2 cellular contexts compared by ENCODE assay signal in the genomic region with DNA sequence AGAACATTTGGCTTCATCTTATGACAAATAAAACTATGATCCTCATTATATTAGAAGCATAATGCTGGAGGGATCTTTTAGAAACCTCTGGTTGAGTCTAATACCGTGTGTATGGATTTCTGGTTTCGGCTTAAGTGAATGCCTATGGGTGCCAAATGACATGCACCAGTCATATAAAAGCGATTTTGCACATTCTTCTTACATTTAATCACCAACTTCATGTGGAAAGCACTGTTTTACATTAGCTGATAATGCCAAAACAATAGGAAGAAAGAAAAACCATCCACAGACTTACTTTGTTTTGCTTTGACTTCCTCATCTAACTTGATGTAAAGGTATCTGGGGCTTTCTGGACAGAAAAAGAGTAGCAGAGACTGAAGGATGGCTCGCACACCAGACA.
A peak's percentile ranks its signal among the peaks of the same experiment; 100 is the strongest.
TF ChIP-seq lines count a peak whose summit lies in the region.

No MANE protein-coding gene starts in this region.

TF ChIP-seq in HepG2, 621 proteins besides CTCF, POLR2A, EP300 and RAD21:
- TF ChIP-seq, protein P1, sequence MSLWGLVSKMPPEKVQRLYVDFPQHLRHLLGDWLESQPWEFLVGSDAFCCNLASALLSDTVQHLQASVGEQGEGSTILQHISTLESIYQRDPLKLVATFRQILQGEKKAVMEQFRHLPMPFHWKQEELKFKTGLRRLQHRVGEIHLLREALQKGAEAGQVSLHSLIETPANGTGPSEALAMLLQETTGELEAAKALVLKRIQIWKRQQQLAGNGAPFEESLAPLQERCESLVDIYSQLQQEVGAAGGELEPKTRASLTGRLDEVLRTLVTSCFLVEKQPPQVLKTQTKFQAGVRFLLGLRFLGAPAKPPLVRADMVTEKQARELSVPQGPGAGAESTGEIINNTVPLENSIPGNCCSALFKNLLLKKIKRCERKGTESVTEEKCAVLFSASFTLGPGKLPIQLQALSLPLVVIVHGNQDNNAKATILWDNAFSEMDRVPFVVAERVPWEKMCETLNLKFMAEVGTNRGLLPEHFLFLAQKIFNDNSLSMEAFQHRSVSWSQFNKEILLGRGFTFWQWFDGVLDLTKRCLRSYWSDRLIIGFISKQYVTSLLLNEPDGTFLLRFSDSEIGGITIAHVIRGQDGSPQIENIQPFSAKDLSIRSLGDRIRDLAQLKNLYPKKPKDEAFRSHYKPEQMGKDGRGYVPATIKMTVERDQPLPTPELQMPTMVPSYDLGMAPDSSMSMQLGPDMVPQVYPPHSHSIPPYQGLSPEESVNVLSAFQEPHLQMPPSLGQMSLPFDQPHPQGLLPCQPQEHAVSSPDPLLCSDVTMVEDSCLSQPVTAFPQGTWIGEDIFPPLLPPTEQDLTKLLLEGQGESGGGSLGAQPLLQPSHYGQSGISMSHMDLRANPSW (CRISPR knock-in tag; IDR thresholded peaks at IDR 0.05; ENCODE audit: borderline replicate concordance) = 0 out of 2 replicates have a peak, but pooled peaks have one; percentile 35
- TF ChIP-seq HMG20B (CRISPR knock-in tag; conservative IDR thresholded peaks at IDR 0.05) = no peak

TF ChIP-seq in SK-N-SH, 30 proteins besides CTCF, POLR2A, EP300 and RAD21:
- TF ChIP-seq TAF1 (IDR thresholded peaks at IDR 0.05; ENCODE audit: borderline replicate concordance, low read depth, low read length) = no peak
- no peak for TF ChIP-seq MEF2A (IDR thresholded peaks at IDR 0.05; ENCODE audit: borderline replicate concordance, low read depth)
- TF ChIP-seq YY1 (IDR thresholded peaks at IDR 0.05; ENCODE audit: low read depth) = no peak
- TF ChIP-seq RCOR1 (IDR thresholded peaks at IDR 0.05; ENCODE audit: low read length) = no peak
- TF ChIP-seq MXI1 (IDR thresholded peaks at IDR 0.05; ENCODE audit: low read depth, low read length) = no peak
- TF ChIP-seq, protein P2, sequence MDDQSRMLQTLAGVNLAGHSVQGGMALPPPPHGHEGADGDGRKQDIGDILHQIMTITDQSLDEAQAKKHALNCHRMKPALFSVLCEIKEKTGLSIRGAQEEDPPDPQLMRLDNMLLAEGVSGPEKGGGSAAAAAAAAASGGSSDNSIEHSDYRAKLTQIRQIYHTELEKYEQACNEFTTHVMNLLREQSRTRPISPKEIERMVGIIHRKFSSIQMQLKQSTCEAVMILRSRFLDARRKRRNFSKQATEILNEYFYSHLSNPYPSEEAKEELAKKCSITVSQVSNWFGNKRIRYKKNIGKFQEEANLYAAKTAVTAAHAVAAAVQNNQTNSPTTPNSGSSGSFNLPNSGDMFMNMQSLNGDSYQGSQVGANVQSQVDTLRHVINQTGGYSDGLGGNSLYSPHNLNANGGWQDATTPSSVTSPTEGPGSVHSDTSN (IDR thresholded peaks at IDR 0.05) = peak; percentile 43
- no peak for TF ChIP-seq GATA2 (CRISPR knock-in tag; IDR thresholded peaks at IDR 0.05)
- TF ChIP-seq, protein P3, sequence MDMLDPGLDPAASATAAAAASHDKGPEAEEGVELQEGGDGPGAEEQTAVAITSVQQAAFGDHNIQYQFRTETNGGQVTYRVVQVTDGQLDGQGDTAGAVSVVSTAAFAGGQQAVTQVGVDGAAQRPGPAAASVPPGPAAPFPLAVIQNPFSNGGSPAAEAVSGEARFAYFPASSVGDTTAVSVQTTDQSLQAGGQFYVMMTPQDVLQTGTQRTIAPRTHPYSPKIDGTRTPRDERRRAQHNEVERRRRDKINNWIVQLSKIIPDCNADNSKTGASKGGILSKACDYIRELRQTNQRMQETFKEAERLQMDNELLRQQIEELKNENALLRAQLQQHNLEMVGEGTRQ (IDR thresholded peaks at IDR 0.05; ENCODE audit: borderline replicate concordance, low read depth, low read length) = no peak
- no peak for TF ChIP-seq SIN3A (IDR thresholded peaks at IDR 0.05; ENCODE audit: borderline replicate concordance, low read depth, low read length)
- no peak for TF ChIP-seq SMC3 (IDR thresholded peaks at IDR 0.05; ENCODE audit: low read depth, low read length)
- 0 out of 2 replicates have a peak, but pooled peaks have one; percentile 52 for TF ChIP-seq TEAD4 (IDR thresholded peaks at IDR 0.05; ENCODE audit: borderline replicate concordance, insufficient read depth)
- TF ChIP-seq, protein P4, sequence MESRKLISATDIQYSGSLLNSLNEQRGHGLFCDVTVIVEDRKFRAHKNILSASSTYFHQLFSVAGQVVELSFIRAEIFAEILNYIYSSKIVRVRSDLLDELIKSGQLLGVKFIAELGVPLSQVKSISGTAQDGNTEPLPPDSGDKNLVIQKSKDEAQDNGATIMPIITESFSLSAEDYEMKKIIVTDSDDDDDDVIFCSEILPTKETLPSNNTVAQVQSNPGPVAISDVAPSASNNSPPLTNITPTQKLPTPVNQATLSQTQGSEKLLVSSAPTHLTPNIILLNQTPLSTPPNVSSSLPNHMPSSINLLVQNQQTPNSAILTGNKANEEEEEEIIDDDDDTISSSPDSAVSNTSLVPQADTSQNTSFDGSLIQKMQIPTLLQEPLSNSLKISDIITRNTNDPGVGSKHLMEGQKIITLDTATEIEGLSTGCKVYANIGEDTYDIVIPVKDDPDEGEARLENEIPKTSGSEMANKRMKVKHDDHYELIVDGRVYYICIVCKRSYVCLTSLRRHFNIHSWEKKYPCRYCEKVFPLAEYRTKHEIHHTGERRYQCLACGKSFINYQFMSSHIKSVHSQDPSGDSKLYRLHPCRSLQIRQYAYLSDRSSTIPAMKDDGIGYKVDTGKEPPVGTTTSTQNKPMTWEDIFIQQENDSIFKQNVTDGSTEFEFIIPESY (IDR thresholded peaks at IDR 0.05; ENCODE audit: borderline replicate concordance, low read depth) = no peak
- no peak for TF ChIP-seq ELF1 (IDR thresholded peaks at IDR 0.05)
- TF ChIP-seq, protein P5, sequence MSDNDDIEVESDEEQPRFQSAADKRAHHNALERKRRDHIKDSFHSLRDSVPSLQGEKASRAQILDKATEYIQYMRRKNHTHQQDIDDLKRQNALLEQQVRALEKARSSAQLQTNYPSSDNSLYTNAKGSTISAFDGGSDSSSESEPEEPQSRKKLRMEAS (IDR thresholded peaks at IDR 0.05; ENCODE audit: low read depth) = no peak
- TF ChIP-seq NRF1 (IDR thresholded peaks at IDR 0.05; ENCODE audit: low read depth, low read length) = no peak
- peak; percentile 77; the same call in 1 of the 2 replicates for TF ChIP-seq FOSL2 (IDR thresholded peaks at IDR 0.05; ENCODE audit: borderline replicate concordance, low read depth)
- no peak for TF ChIP-seq RXRA (IDR thresholded peaks at IDR 0.05; ENCODE audit: borderline replicate concordance, low read depth)
- TF ChIP-seq, protein P6, sequence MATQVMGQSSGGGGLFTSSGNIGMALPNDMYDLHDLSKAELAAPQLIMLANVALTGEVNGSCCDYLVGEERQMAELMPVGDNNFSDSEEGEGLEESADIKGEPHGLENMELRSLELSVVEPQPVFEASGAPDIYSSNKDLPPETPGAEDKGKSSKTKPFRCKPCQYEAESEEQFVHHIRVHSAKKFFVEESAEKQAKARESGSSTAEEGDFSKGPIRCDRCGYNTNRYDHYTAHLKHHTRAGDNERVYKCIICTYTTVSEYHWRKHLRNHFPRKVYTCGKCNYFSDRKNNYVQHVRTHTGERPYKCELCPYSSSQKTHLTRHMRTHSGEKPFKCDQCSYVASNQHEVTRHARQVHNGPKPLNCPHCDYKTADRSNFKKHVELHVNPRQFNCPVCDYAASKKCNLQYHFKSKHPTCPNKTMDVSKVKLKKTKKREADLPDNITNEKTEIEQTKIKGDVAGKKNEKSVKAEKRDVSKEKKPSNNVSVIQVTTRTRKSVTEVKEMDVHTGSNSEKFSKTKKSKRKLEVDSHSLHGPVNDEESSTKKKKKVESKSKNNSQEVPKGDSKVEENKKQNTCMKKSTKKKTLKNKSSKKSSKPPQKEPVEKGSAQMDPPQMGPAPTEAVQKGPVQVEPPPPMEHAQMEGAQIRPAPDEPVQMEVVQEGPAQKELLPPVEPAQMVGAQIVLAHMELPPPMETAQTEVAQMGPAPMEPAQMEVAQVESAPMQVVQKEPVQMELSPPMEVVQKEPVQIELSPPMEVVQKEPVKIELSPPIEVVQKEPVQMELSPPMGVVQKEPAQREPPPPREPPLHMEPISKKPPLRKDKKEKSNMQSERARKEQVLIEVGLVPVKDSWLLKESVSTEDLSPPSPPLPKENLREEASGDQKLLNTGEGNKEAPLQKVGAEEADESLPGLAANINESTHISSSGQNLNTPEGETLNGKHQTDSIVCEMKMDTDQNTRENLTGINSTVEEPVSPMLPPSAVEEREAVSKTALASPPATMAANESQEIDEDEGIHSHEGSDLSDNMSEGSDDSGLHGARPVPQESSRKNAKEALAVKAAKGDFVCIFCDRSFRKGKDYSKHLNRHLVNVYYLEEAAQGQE (IDR thresholded peaks at IDR 0.05; ENCODE audit: low read depth, low read length) = no peak
- peak; percentile 87 for TF ChIP-seq TCF12 (IDR thresholded peaks at IDR 0.05)
- peak; percentile 55; the same call in 1 of the 2 replicates for TF ChIP-seq NFIC (IDR thresholded peaks at IDR 0.05; ENCODE audit: borderline replicate concordance)
- no peak for TF ChIP-seq FOXM1 (IDR thresholded peaks at IDR 0.05; ENCODE audit: low read depth)
- TF ChIP-seq FOXJ3 (CRISPR knock-in tag; IDR thresholded peaks at IDR 0.05) = no peak
- no peak for TF ChIP-seq GABPA (IDR thresholded peaks at IDR 0.05; ENCODE audit: low read depth)
- TF ChIP-seq POLR2AphosphoS5 (IDR thresholded peaks at IDR 0.05; ENCODE audit: low read depth, low read length) = 0 out of 2 replicates have a peak, but pooled peaks have one; percentile 27
- TF ChIP-seq, protein P7, sequence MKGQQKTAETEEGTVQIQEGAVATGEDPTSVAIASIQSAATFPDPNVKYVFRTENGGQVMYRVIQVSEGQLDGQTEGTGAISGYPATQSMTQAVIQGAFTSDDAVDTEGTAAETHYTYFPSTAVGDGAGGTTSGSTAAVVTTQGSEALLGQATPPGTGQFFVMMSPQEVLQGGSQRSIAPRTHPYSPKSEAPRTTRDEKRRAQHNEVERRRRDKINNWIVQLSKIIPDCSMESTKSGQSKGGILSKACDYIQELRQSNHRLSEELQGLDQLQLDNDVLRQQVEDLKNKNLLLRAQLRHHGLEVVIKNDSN (IDR thresholded peaks at IDR 0.05; ENCODE audit: borderline replicate concordance, low read depth) = no peak
- TF ChIP-seq RFX5 (IDR thresholded peaks at IDR 0.05; ENCODE audit: low read length) = no peak
- TF ChIP-seq JUND (IDR thresholded peaks at IDR 0.05) = peak; percentile 74
- TF ChIP-seq, protein P8, sequence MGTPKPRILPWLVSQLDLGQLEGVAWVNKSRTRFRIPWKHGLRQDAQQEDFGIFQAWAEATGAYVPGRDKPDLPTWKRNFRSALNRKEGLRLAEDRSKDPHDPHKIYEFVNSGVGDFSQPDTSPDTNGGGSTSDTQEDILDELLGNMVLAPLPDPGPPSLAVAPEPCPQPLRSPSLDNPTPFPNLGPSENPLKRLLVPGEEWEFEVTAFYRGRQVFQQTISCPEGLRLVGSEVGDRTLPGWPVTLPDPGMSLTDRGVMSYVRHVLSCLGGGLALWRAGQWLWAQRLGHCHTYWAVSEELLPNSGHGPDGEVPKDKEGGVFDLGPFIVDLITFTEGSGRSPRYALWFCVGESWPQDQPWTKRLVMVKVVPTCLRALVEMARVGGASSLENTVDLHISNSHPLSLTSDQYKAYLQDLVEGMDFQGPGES (IDR thresholded peaks at IDR 0.05; ENCODE audit: low read depth, low read length) = no peak
- no peak for TF ChIP-seq CHD2 (IDR thresholded peaks at IDR 0.05; ENCODE audit: low read length, partially characterized antibody)
- no peak for TF ChIP-seq EZH2phosphoT487 (IDR thresholded peaks at IDR 0.05; ENCODE audit: borderline replicate concordance, low read depth)
TF ChIP-seq in SK-N-SH: peak in this region for 7.
